10 cellular contexts compared by ENCODE assay signal in the genomic region with DNA sequence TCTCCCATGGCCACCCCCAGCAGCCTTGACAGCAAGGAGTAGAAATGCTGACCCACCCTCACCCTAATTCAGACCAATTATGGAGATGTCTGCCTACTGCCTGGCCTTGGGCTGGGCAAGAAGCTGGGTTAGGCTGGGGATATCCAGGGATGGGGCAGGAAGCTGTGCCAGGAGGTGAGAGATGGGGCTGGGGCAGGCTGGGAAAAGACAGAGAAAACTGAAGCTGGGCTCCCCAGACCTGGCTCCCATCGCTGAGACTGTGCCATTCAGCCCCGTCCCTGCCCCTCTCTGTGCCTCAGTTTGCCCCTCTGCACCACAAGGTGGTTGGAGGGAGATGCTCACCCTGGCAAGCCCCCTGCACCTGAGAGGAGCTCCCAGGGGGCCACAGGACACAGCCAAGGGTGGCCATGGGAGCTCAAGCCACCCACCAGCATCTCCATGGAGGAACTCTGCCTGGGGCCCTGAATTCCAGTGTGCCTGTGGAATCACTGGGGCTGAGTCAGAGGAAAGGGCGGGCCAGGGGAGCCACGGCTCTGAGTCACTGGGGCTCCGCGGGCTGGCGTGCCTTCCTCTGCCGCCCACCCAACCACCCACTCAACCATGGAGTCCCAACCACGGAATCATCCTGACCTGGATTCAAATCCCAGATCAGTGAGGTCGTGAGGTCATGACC. TPM values are rescaled to one million over a fixed set of nuclear protein-coding genes. Genes with fewer than 3 reads are reported as not detected.
DNase-seq lines count a peak whose midpoint lies in the region; ATAC-seq and FAIRE-seq lines count a peak whose summit lies in the region.
"Had no signal": no experiment of that assay in that cellular context is flagged by ENCODE, and none has a peak within 500 bp of the region (broad histone marks: within the 10 kb centered on the region; RNA-seq: fewer than 3 reads in every experiment).

No MANE protein-coding gene starts in this region.

- no peak overlapping the region for H3K4me3 ChIP-seq in small intestine (ENCODE audit: low read depth in 1 of 2, low read length in 2 of 2)

- DNase-seq in stimulated activated CD4-positive, alpha-beta T cell treated with anti-CD3 and anti-CD28 coated beads, Interleukin-15, amount 100 ng/mL, for 24 hours, result peak; percentile 33
- no peak for DNase-seq in stimulated activated CD4-positive, alpha-beta T cell treated with anti-CD3 and anti-CD28 coated beads, Interleukin-2, amount 100 ng/mL, for 24 hours
- peak; percentile 77 for DNase-seq in SW480 (ENCODE audit: low spot score)
- DNase-seq in glomerular visceral epithelial cell (ENCODE audit: extremely low spot score), result peak; percentile 73
- DNase-seq in urothelium cell line (ENCODE audit: low spot score), result peak; percentile 92
- no peak for DNase-seq in small intestine
- DNase-seq: substantia nigra had no signal

- peaks cover 4 to 6% of the 10 kb centered on the region in 2 donors for H3K4me1 ChIP-seq in small intestine (ENCODE audit: control insufficient read depth in 2 of 2, insufficient read depth in 1 of 2, low read depth in 1 of 2, low read length in 1 of 2)

- peaks cover 0 to 2% of the 10 kb centered on the region in 2 donors for H3K27me3 ChIP-seq in small intestine (ENCODE audit: control insufficient read depth in 2 of 2, insufficient read depth in 2 of 2, low read length in 2 of 2)

- no peaks in the 10 kb centered on the region for H3K9me3 ChIP-seq in small intestine (ENCODE audit: control insufficient read depth, low read depth)

- no peaks in the 10 kb centered on the region for H3K36me3 ChIP-seq in small intestine (ENCODE audit: control insufficient read depth in 2 of 2, insufficient read depth in 2 of 2, low read length in 2 of 2)

- WGBS in small intestine, 3 donors, result 32 to 47% (median 46%) methylated on average over 10 of the region's 10 CpGs

- peak; percentile 95 for FAIRE-seq in urothelium cell line (lab: Jason Lieb, UNC)
- FAIRE-seq in small intestine (lab: Jason Lieb, UNC), result no peak

- H3K27ac ChIP-seq in small intestine (ENCODE audit: low read depth in 1 of 2, low read length in 1 of 2), result peak overlapping the region in 1 of 2 donors; percentile 42

- ATAC-seq in HG02885 (IDR thresholded peaks at IDR 0.05; ENCODE audit: poor library complexity, unreplicated experiment), result no peak
- no peak for ATAC-seq in GM21528 (IDR thresholded peaks at IDR 0.05; ENCODE audit: low FRiP score, unreplicated experiment)

RNA-seq across cellular contexts. Expression of a gene that starts 6.0 kb away (rescaled TPM):
- polyA plus RNA-seq in small intestine, result 100 to 1,000 TPM in 2 of 3 donors, 10 to 100 TPM in 1; 48.2 to 129 (median 129) TPM

RNA-seq across cellular contexts. Expression of a gene that starts 35.1 kb away (rescaled TPM):
- 10 to 100 TPM; 19.7 to 81.5 (median 29.5) TPM for polyA plus RNA-seq in small intestine

RNA-seq across cellular contexts. Expression of a gene that starts 39.0 kb away (rescaled TPM):
- polyA plus RNA-seq in small intestine, result 10 to 100 TPM; 19.2 to 21.3 (median 20.5) TPM

RNA-seq across cellular contexts. Expression of a gene that starts 54.7 kb away (rescaled TPM):
- polyA plus RNA-seq in small intestine, result 100 to 1,000 TPM; 174 to 256 (median 210) TPM
- polyA plus RNA-seq: neural cell had no signal

Comparison
In these comparisons a context has a peak if more than half of its experiments do, and no peak if none do; other contexts are left out.
1. DNase-seq: peak in stimulated activated CD4-positive, alpha-beta T cell treated with anti-CD3 and anti-CD28 coated beads, Interleukin-15, amount 100 ng/mL, for 24 hours (single experiment), SW480 (single experiment), glomerular visceral epithelial cell (single experiment) and urothelium cell line (single experiment); none in stimulated activated CD4-positive, alpha-beta T cell treated with anti-CD3 and anti-CD28 coated beads, Interleukin-2, amount 100 ng/mL, for 24 hours (0 of 2) and small intestine (single experiment).